In genomic region chr14:69610859-69611263, GRCh38 we compare ENCODE assay signal across 8 cellular contexts. TPM values are rescaled to one million over a fixed set of nuclear protein-coding genes. Genes with fewer than 3 reads are reported as not detected.
DNase-seq lines count a peak whose midpoint lies in the region; ATAC-seq and TF ChIP-seq lines count a peak whose summit lies in the region.

No MANE protein-coding gene starts in this region.

- peaks cover 29% of the 10 kb centered on the region for H3K36me3 ChIP-seq in WERI-Rb-1

- no peaks in the 10 kb centered on the region for H3K9me3 ChIP-seq in WERI-Rb-1 (ENCODE audit: severe bottlenecking)

- peak overlapping the region; percentile 86 for H3K4me3 Mint-ChIP-seq in activated CD4-positive, alpha-beta T cell treated with anti-CD3 and anti-CD28 coated beads for 36 hours

- H3K4me3 ChIP-seq in WERI-Rb-1 (ENCODE audit: low read depth, low read length) (peak overlapping the region; percentile 63), skeletal muscle cell (ENCODE audit: low read depth, low read length) (peak overlapping the region; percentile 56)

- peak overlapping the region; percentile 96 for H3K27ac Mint-ChIP-seq in activated CD4-positive, alpha-beta T cell treated with anti-CD3 and anti-CD28 coated beads for 36 hours

- DNase-seq in activated CD4-positive, alpha-beta T cell treated with anti-CD3 and anti-CD28 coated beads for 36 hours: no peak
- no peak for DNase-seq in activated CD4-positive, alpha-beta T cell treated with anti-CD3 and anti-CD28 coated beads, Interleukin-2, amount 50 U/mL, for 48 hours
- DNase-seq in WERI-Rb-1: no peak
- DNase-seq in Right ventricle myocardium superior: no peak
- DNase-seq in skeletal muscle cell (ENCODE audit: low read depth): no peak
- DNase-seq in GM20000 (ENCODE audit: low spot score): no peak
- DNase-seq in hippocampal formation (lab: John Stamatoyannopoulos, UW): no peak

- no peak for ATAC-seq in activated CD4-positive, alpha-beta T cell treated with anti-CD3 and anti-CD28 coated beads for 36 hours
- ATAC-seq in Right ventricle myocardium superior (ENCODE audit: poor library complexity) (peak; percentile 13), GM19328 (IDR thresholded peaks at IDR 0.05; ENCODE audit: unreplicated experiment) (no peak)

- CTCF ChIA-PET in activated CD4-positive, alpha-beta T cell treated with anti-CD3 and anti-CD28 coated beads for 36 hours (lab: Charles Lee): interaction anchor here (0.6 to 1.5 kb wide), 9 partner anchors 15 to 116 kb away, joined by 3 to 5 read pairs (median 3); no protein-coding TSS in a partner anchor

- peaks cover 44% of the 10 kb centered on the region for H3K4me1 Mint-ChIP-seq in activated CD4-positive, alpha-beta T cell treated with anti-CD3 and anti-CD28 coated beads for 36 hours

- H3K27ac ChIP-seq in WERI-Rb-1: peak overlapping the region; percentile 88

- intact Hi-C loops in activated CD4-positive, alpha-beta T cell treated with anti-CD3 and anti-CD28 coated beads for 36 hours (cut with DNase I, micrococcal nuclease): loop anchor here (1.0 to 10.0 kb wide), 9 partner anchors 14 to 1711 kb away; partner anchors contain the start of genes SRSF5 (in 2 of the 2), ERH (in 1 of the 2), SIPA1L1 (in 1 of the 2) and SLC39A9 (in 1 of the 2)
- intact Hi-C loops in Right ventricle myocardium superior (cut with DNase I): loop anchor here (5.0 kb wide), 1 partner anchor 101 kb away; no protein-coding TSS in a partner anchor

- TF ChIP-seq CTCF in WERI-Rb-1 (IDR thresholded peaks at IDR 0.05; ENCODE audit: low read depth, low read length): no peak
- TF ChIP-seq CTCF in GM20000 (IDR thresholded peaks at IDR 0.05; ENCODE audit: extremely low read depth, missing control alignments): no peak

- H3K9me3 Mint-ChIP-seq in activated CD4-positive, alpha-beta T cell treated with anti-CD3 and anti-CD28 coated beads for 36 hours (ENCODE audit: low read depth): no peaks in the 10 kb centered on the region

- POLR2A ChIA-PET in activated CD4-positive, alpha-beta T cell treated with anti-CD3 and anti-CD28 coated beads for 36 hours (lab: Charles Lee): interaction anchor here (1.1 kb wide), 1 partner anchor 28 kb away, joined by 3 read pairs; no protein-coding TSS in a partner anchor

- no peaks in the 10 kb centered on the region for H3K27me3 Mint-ChIP-seq in activated CD4-positive, alpha-beta T cell treated with anti-CD3 and anti-CD28 coated beads for 36 hours

- H3K27me3 ChIP-seq in WERI-Rb-1 (ENCODE audit: insufficient read depth, low read depth, severe bottlenecking): no peaks in the 10 kb centered on the region

- H3K36me3 Mint-ChIP-seq in activated CD4-positive, alpha-beta T cell treated with anti-CD3 and anti-CD28 coated beads for 36 hours (ENCODE audit: low read depth): peaks cover 26% of the 10 kb centered on the region

RNA-seq across cellular contexts. Expression of gene SUSD6, which starts 0.5 kb away (rescaled TPM):
- total RNA-seq in activated CD4-positive, alpha-beta T cell treated with anti-CD3 and anti-CD28 coated beads for 36 hours: 10 to 100 TPM; 57.9 to 59.3 TPM
- total RNA-seq in Right ventricle myocardium superior: 20.8 TPM

RNA-seq across cellular contexts. Expression of gene CCDC177, which starts 36.2 kb away (rescaled TPM):
- not detected for total RNA-seq in activated CD4-positive, alpha-beta T cell treated with anti-CD3 and anti-CD28 coated beads for 36 hours
- not detected for total RNA-seq in Right ventricle myocardium superior
